ENCODE assay signal across 17 cellular contexts in the genomic region with DNA sequence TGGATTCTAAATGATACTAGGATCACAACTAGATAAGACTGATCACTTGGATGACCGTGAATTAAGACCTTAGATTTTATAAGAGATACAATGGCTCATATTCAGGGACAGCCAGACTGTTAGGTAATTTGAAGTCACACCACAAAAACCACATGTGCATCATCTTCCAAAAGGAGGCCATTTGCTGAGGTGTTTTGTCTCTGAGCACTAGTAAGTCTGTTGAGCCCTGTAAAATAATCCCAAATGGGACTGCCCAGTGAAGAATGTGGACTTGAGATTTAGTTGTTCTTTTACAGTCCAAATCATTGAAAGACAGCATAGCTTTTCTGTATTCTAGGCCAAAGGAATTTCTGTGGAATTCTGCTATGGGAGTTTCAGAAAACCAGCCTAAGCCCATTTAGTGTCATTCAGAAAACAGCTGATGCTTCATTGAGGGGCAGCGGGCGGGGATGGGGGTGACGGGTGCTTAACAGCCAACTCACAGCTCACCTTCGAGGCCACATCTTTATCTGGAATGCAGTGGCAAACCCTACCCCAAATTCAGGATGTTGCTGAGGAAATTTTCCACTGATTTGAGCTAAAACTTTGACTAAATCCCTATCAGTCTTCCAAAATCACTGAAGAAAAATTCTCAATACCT.
A peak's percentile ranks its signal among the peaks of the same experiment; 100 is the strongest.
DNase-seq lines count a peak whose midpoint lies in the region; TF ChIP-seq lines count a peak whose summit lies in the region.
"Had no signal": no experiment of that assay in that cellular context is flagged by ENCODE, and none has a peak within 500 bp of the region (broad histone marks: within the 10 kb centered on the region; RNA-seq: fewer than 3 reads in every experiment).

No MANE protein-coding gene starts in this region.

- peak overlapping the region; percentile 72 for H3K4me2 ChIP-seq in OCI-LY3 (ENCODE audit: low read length)
- no peak overlapping the region for H3K4me2 ChIP-seq in neural progenitor cell

- H3K27me3 ChIP-seq in OCI-LY3 (ENCODE audit: low read depth, low read length) (no peaks in the 10 kb centered on the region), neural progenitor cell (no peaks in the 10 kb centered on the region), stomach (no peaks in the 10 kb centered on the region)
- no peaks in the 10 kb centered on the region for H3K27me3 ChIP-seq in effector memory CD4-positive, alpha-beta T cell (replicated peaks; ENCODE audit: control insufficient read depth, insufficient read depth, low read length, poor library complexity, severe bottlenecking)
- H3K27me3 ChIP-seq: suprapubic skin had no signal

- no peak for TF ChIP-seq POLR2A in stomach (IDR thresholded peaks at IDR 0.05)

- no peak overlapping the region for H3K4me3 Mint-ChIP-seq in neural progenitor cell
- H3K4me3 Mint-ChIP-seq: brain had no signal

- H3K9ac ChIP-seq in OCI-LY3 (ENCODE audit: low read length) (no peak overlapping the region), neural progenitor cell (no peak overlapping the region)

- H3K27ac Mint-ChIP-seq in neural progenitor cell, result no peak overlapping the region

- no peak for TF ChIP-seq EP300 in stomach (IDR thresholded peaks at IDR 0.05)

- H3K36me3 ChIP-seq in OCI-LY3 (replicated peaks; ENCODE audit: low read depth, low read length) (no peaks in the 10 kb centered on the region), neural progenitor cell (no peaks in the 10 kb centered on the region), stomach (peaks cover 0 to 9% (median 7%) of the 10 kb centered on the region in 4 donors)
- no peaks in the 10 kb centered on the region for H3K36me3 ChIP-seq in effector memory CD4-positive, alpha-beta T cell (ENCODE audit: control insufficient read depth, insufficient read depth, low read length)

- H3K9me3 ChIP-seq in OCI-LY3 (ENCODE audit: insufficient read depth, low read length) (no peaks in the 10 kb centered on the region), neural progenitor cell (ENCODE audit: low read depth) (no peaks in the 10 kb centered on the region), stomach (no peaks in the 10 kb centered on the region)
- H3K9me3 ChIP-seq in effector memory CD4-positive, alpha-beta T cell (ENCODE audit: control insufficient read depth, low read length), result no peaks in the 10 kb centered on the region
- H3K9me3 ChIP-seq: suprapubic skin had no signal

- no peak for TF ChIP-seq CTCF in OCI-LY3 (IDR thresholded peaks at IDR 0.05; ENCODE audit: low read depth, low read length)
- no peak for TF ChIP-seq CTCF in neural progenitor cell (IDR thresholded peaks at IDR 0.05)
- no peak for TF ChIP-seq CTCF in stomach (IDR thresholded peaks at IDR 0.05)

- intact Hi-C loops in stomach (cut with DNase I; ENCODE audit: low total_unique reads), result no loop called here

- H3K4me1 ChIP-seq in OCI-LY3 (ENCODE audit: low read length) (peaks cover 53% of the 10 kb centered on the region), neural progenitor cell (peaks cover 13% of the 10 kb centered on the region), stomach (peaks cover 0 to 21% (median 4%) of the 10 kb centered on the region in 4 donors)
- no peaks in the 10 kb centered on the region for H3K4me1 ChIP-seq in effector memory CD4-positive, alpha-beta T cell (ENCODE audit: control insufficient read depth, insufficient read depth, low read length, poor library complexity, severe bottlenecking)

- H3K27ac ChIP-seq in OCI-LY3 (ENCODE audit: low read length) (no peak overlapping the region), neural progenitor cell (no peak overlapping the region), stomach (no peak overlapping the region)
- H3K27ac ChIP-seq in effector memory CD4-positive, alpha-beta T cell (ENCODE audit: insufficient read depth, low read length, poor library complexity, severe bottlenecking), result no peak overlapping the region
- H3K27ac ChIP-seq: SK-N-MC, suprapubic skin had no signal

- H4K20me1 ChIP-seq in OCI-LY3 (ENCODE audit: insufficient read depth, low read length), result no peaks in the 10 kb centered on the region
- H4K20me1 ChIP-seq in neural progenitor cell (ENCODE audit: low read depth), result no peaks in the 10 kb centered on the region

- peaks cover 15% of the 10 kb centered on the region for H3K4me1 Mint-ChIP-seq in neural progenitor cell

- no peak overlapping the region for H2AFZ ChIP-seq in OCI-LY3 (ENCODE audit: low read depth, low read length)
- H2AFZ ChIP-seq in neural progenitor cell (replicated peaks), result no peak overlapping the region

- H3K4me3 ChIP-seq in OCI-LY3 (ENCODE audit: low read length) (no peak overlapping the region), neural progenitor cell (no peak overlapping the region), stomach (no peak overlapping the region)
- no peak overlapping the region for H3K4me3 ChIP-seq in effector memory CD4-positive, alpha-beta T cell (ENCODE audit: insufficient read depth, low read depth, low read length, poor library complexity, severe bottlenecking)
- H3K4me3 ChIP-seq: SK-N-MC, suprapubic skin had no signal

- 75 to 88% (median 85%) methylated on average over 5 of the region's 5 CpGs for WGBS in stomach, 5 donors

- H3K36me3 Mint-ChIP-seq in neural progenitor cell, result peaks cover 12% of the 10 kb centered on the region
- H3K36me3 Mint-ChIP-seq: brain had no signal

- peaks cover 6% of the 10 kb centered on the region for H3K27me3 Mint-ChIP-seq in neural progenitor cell (ENCODE audit: insufficient read depth, low read depth)
- H3K27me3 Mint-ChIP-seq: brain had no signal

- no peaks in the 10 kb centered on the region for H3K9me3 Mint-ChIP-seq in neural progenitor cell
- H3K9me3 Mint-ChIP-seq: brain had no signal

- peak; percentile 52 for DNase-seq in ELR (ENCODE audit: low read depth)
- DNase-seq in dedifferentiated amniotic fluid mesenchymal stem cell (ENCODE audit: extremely low spot score), result peak; percentile 26
- peak; percentile 25 for DNase-seq in neural progenitor cell (ENCODE audit: low spot score)
- no peak for DNase-seq in GOT3 (lab: John Stamatoyannopoulos, UW)
- DNase-seq in effector memory CD4-positive, alpha-beta T cell, result no peak
- DNase-seq in stomach, result no peak
- DNase-seq in GF-D8 (lab: John Stamatoyannopoulos, UW), result no peak
- DNase-seq: activated CD8-positive, alpha-beta memory T cell treated with anti-CD3 and anti-CD28 coated beads for 24 hours; activated effector memory CD4-positive, alpha-beta T cell treated with anti-CD3 and anti-CD28 coated beads, Interleukin-2, amount 50 U/mL, for 16 hours; C1 segment of cervical spinal cord; effector CD8-positive, alpha-beta T cell; posterior cingulate gyrus; stimulated activated CD4-positive, alpha-beta T cell treated with anti-CD3 and anti-CD28 coated beads, Interleukin-15, amount 100 ng/mL, for 24 hours had no signal

- no peaks in the 10 kb centered on the region for H3F3A ChIP-seq in neural progenitor cell (ENCODE audit: low read depth)

- H3K79me2 ChIP-seq in OCI-LY3 (ENCODE audit: low read length) (no peaks in the 10 kb centered on the region), neural progenitor cell (ENCODE audit: low read depth) (no peaks in the 10 kb centered on the region)

Comparison
In these comparisons a context has a peak if more than half of its experiments do, and no peak if none do; other contexts are left out.
1. DNase-seq: peak in ELR (single experiment), dedifferentiated amniotic fluid mesenchymal stem cell (single experiment) and neural progenitor cell (single experiment); none in GOT3 (single experiment), effector memory CD4-positive, alpha-beta T cell (0 of 3), stomach (single experiment) and GF-D8 (single experiment).